ENCODE assay signal across 21 cellular contexts in genomic region chr16:31420037-31420436, GRCh38. TPM values are rescaled to one million over a fixed set of nuclear protein-coding genes. Genes with fewer than 3 reads are reported as not detected.
"Had no signal": no experiment of that assay in that cellular context is flagged by ENCODE, and none has a peak within 500 bp of the region (broad histone marks: within the 10 kb centered on the region; RNA-seq: fewer than 3 reads in every experiment).

No MANE protein-coding gene starts in this region.

- H3K27ac Mint-ChIP-seq: activated naive CD4-positive, alpha-beta T cell treated with anti-CD3 and anti-CD28 coated beads, Interleukin-2, amount 10 ng/mL, durations not matched to agents 7 days and 5 days; nephron; progenitor cell of endocrine pancreas had no signal

- ATAC-seq: esophagus mucosa had no signal

- H3K4me3 Mint-ChIP-seq: activated naive CD4-positive, alpha-beta T cell treated with anti-CD3 and anti-CD28 coated beads, Interleukin-2, amount 10 ng/mL, durations not matched to agents 7 days and 5 days; nephron had no signal

- H3K9me3 Mint-ChIP-seq: activated naive CD4-positive, alpha-beta T cell treated with anti-CD3 and anti-CD28 coated beads, Interleukin-2, amount 10 ng/mL, durations not matched to agents 7 days and 5 days; nephron had no signal

- H3K36me3 Mint-ChIP-seq: activated naive CD4-positive, alpha-beta T cell treated with anti-CD3 and anti-CD28 coated beads, Interleukin-2, amount 10 ng/mL, durations not matched to agents 7 days and 5 days had no signal

- DNase-seq: activated CD4-positive, alpha-beta T cell treated with anti-CD3 and anti-CD28 coated beads, Interleukin-2, amount 50 U/mL, for 1 hour; activated CD4-positive, CD25-positive, alpha-beta regulatory T cell; activated CD8-positive, alpha-beta memory T cell treated with anti-CD3 and anti-CD28 coated beads, Interleukin-2, amount 50 U/mL, for 4 hours; activated naive CD4-positive, alpha-beta T cell treated with anti-CD3 and anti-CD28 coated beads, Interleukin-2, amount 10 ng/mL, durations not matched to agents 7 days and 5 days; amniotic stem cell; hippocampal formation; left ventricle myocardium inferior; nucleus accumbens; stimulated activated CD4-positive, alpha-beta T cell treated with anti-CD3 and anti-CD28 coated beads, Interleukin-2, amount 100 ng/mL, for 48 hours; stomach; SW 1271; testis; upper lobe of left lung had no signal

RNA-seq across cellular contexts. Expression of gene COX6A2, which starts 8.1 kb away (rescaled TPM):
- total RNA-seq: glomerular endothelial cell, kidney, progenitor cell of endocrine pancreas, SK-MEL-5, stomach, upper lobe of left lung had no signal

RNA-seq across cellular contexts. Expression of gene ITGAD, which starts 26.9 kb away (rescaled TPM):
- total RNA-seq: cardiac septum, esophagus mucosa, glomerular endothelial cell, left ventricle myocardium inferior, progenitor cell of endocrine pancreas, right atrium auricular region had no signal
